10 cellular contexts compared by ENCODE assay signal in the genomic region with DNA sequence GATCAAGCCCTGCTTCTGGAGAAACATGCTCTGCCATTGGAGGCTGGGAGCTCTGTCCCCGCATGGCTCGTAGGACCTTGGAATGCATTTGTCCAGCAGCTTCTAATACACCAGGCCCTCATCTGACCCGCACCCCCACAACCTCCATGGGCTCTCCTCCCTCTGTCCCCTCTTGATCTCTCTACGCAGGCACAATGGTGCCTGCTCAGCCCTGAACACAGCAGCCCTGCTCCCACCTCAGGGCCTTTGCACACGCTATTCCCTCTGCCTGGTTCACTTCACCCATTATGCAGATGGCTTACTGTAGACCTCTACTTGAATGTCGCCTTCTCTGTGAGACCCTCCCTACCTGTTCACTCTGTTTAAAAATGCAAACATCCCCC. TPM values are rescaled to one million over a fixed set of nuclear protein-coding genes. Genes with fewer than 3 reads are reported as not detected.
DNase-seq lines count a peak whose midpoint lies in the region; ATAC-seq and TF ChIP-seq lines count a peak whose summit lies in the region.
"Had no signal": no experiment of that assay in that cellular context is flagged by ENCODE, and none has a peak within 500 bp of the region (broad histone marks: within the 10 kb centered on the region; RNA-seq: fewer than 3 reads in every experiment).

No MANE protein-coding gene starts in this region.

- peak overlapping the region; percentile 83 to 93 (median 92) for H3K27ac Mint-ChIP-seq in CD4-positive, CD25-positive, alpha-beta regulatory T cell
- H3K27ac Mint-ChIP-seq in brain: peak overlapping the region in 3 of 5 experiments; percentile 56 to 94 (median 66)
- H3K27ac Mint-ChIP-seq in osteocyte (ENCODE audit: unreplicated experiment): peak overlapping the region; percentile 82

- no peaks in the 10 kb centered on the region for H3K36me3 Mint-ChIP-seq in CD4-positive, CD25-positive, alpha-beta regulatory T cell
- H3K36me3 Mint-ChIP-seq in brain (no peaks in the 10 kb centered on the region), osteocyte (ENCODE audit: unreplicated experiment) (no peaks in the 10 kb centered on the region)

- H3K4me3 ChIP-seq in CD4-positive, CD25-positive, alpha-beta regulatory T cell (ENCODE audit: low read depth, low read length): peak overlapping the region; percentile 37
- no peak overlapping the region for H3K4me3 ChIP-seq in Karpas-422 (ENCODE audit: low read length)

- no peaks in the 10 kb centered on the region for H3K9me2 ChIP-seq in Karpas-422 (replicated peaks; ENCODE audit: insufficient read depth, low read length)

- H3K36me3 ChIP-seq in CD4-positive, CD25-positive, alpha-beta regulatory T cell (ENCODE audit: control insufficient read depth, insufficient read depth, low read length): no peaks in the 10 kb centered on the region
- H3K36me3 ChIP-seq in Karpas-422 (ENCODE audit: insufficient read depth, low read length): no peaks in the 10 kb centered on the region

- no peaks in the 10 kb centered on the region for H3K27me3 Mint-ChIP-seq in CD4-positive, CD25-positive, alpha-beta regulatory T cell
- H3K27me3 Mint-ChIP-seq in brain (peaks cover 7% of the 10 kb centered on the region), osteocyte (ENCODE audit: unreplicated experiment) (no peaks in the 10 kb centered on the region)

- H3K4me2 ChIP-seq in Karpas-422 (ENCODE audit: low read depth, low read length, poor library complexity, severe bottlenecking): no peak overlapping the region

- H3K9ac ChIP-seq in Karpas-422 (ENCODE audit: low read length): no peak overlapping the region

- DNase-seq in CD4-positive, CD25-positive, alpha-beta regulatory T cell: no peak
- DNase-seq in Karpas-422 (peak; percentile 2), osteocyte (ENCODE audit: extremely low spot score, unreplicated experiment) (no peak), NCI-H2081 treated with DMSO at 0.1 percent for 48 hours (lab: John Stamatoyannopoulos, UW) (no peak)
- DNase-seq: glutamatergic neuron, NCI-H146 had no signal

- H3K27ac ChIP-seq in CD4-positive, CD25-positive, alpha-beta regulatory T cell (ENCODE audit: insufficient read depth, low read length, poor library complexity, severe bottlenecking): no peak overlapping the region
- no peak overlapping the region for H3K27ac ChIP-seq in Karpas-422 (ENCODE audit: low read length)

- peaks cover 18 to 68% (median 41%) of the 10 kb centered on the region in 4 donors for H3K4me1 Mint-ChIP-seq in CD4-positive, CD25-positive, alpha-beta regulatory T cell
- H3K4me1 Mint-ChIP-seq in brain (peaks cover 19% of the 10 kb centered on the region), osteocyte (ENCODE audit: unreplicated experiment) (peaks cover 64% of the 10 kb centered on the region)

- H3K9me3 Mint-ChIP-seq in CD4-positive, CD25-positive, alpha-beta regulatory T cell: peaks cover 0 to 2% (median 0%) of the 10 kb centered on the region in 7 donors
- peaks cover 0 to 7% (median 0%) of the 10 kb centered on the region in 5 experiments for H3K9me3 Mint-ChIP-seq in brain
- no peaks in the 10 kb centered on the region for H3K9me3 Mint-ChIP-seq in osteocyte (ENCODE audit: unreplicated experiment)

- no peak for ATAC-seq in CD4-positive, CD25-positive, alpha-beta regulatory T cell (ENCODE audit: low read depth in 2 of 2)
- ATAC-seq in HG03196 (IDR thresholded peaks at IDR 0.05; ENCODE audit: unreplicated experiment) (no peak), HG03159 (IDR thresholded peaks at IDR 0.05; ENCODE audit: unreplicated experiment) (no peak), HG02610 (IDR thresholded peaks at IDR 0.05; ENCODE audit: unreplicated experiment) (no peak)

- TF ChIP-seq CTCF in brain (conservative IDR thresholded peaks at IDR 0.05): no peak
- no peak for TF ChIP-seq CTCF in osteocyte (IDR thresholded peaks at IDR 0.05)

- no peak overlapping the region for H2AFZ ChIP-seq in Karpas-422 (ENCODE audit: low read length)

- no peaks in the 10 kb centered on the region for H3K79me2 ChIP-seq in Karpas-422 (ENCODE audit: low read length)

- H3K27me3 ChIP-seq in CD4-positive, CD25-positive, alpha-beta regulatory T cell (ENCODE audit: control insufficient read depth, insufficient read depth, low read length): no peaks in the 10 kb centered on the region
- no peaks in the 10 kb centered on the region for H3K27me3 ChIP-seq in Karpas-422 (ENCODE audit: low read length)

- no peaks in the 10 kb centered on the region for H3K9me3 ChIP-seq in CD4-positive, CD25-positive, alpha-beta regulatory T cell (ENCODE audit: control insufficient read depth in 2 of 2, low read length in 2 of 2)
- H3K9me3 ChIP-seq in Karpas-422 (ENCODE audit: low read length): no peaks in the 10 kb centered on the region

- peak overlapping the region in 3 of 4 donors; percentile 44 to 68 (median 66) for H3K4me3 Mint-ChIP-seq in CD4-positive, CD25-positive, alpha-beta regulatory T cell
- peak overlapping the region in 1 of 5 experiments; percentile 13 for H3K4me3 Mint-ChIP-seq in brain
- H3K4me3 Mint-ChIP-seq in osteocyte (ENCODE audit: unreplicated experiment): no peak overlapping the region

- H4K20me1 ChIP-seq in Karpas-422 (ENCODE audit: insufficient read depth, low read depth, low read length): no peaks in the 10 kb centered on the region

- peaks cover 42% of the 10 kb centered on the region for H3K4me1 ChIP-seq in CD4-positive, CD25-positive, alpha-beta regulatory T cell (ENCODE audit: control insufficient read depth, insufficient read depth, low read length, poor library complexity, severe bottlenecking)
- no peaks in the 10 kb centered on the region for H3K4me1 ChIP-seq in Karpas-422 (ENCODE audit: low read length)

RNA-seq across cellular contexts. Expression of gene PTGIS, which starts 27.0 kb away (rescaled TPM):
- total RNA-seq in CD4-positive, CD25-positive, alpha-beta regulatory T cell: not detected
- not detected for polyA plus RNA-seq in CD4-positive, CD25-positive, alpha-beta regulatory T cell
- not detected in 2 replicates for total RNA-seq in Karpas-422 (2014; rRNA removed; shearing (Covaris generic); ENCODE audit: low replicate concordance)
- polyA plus RNA-seq in brain (ENCODE audit: insufficient read depth, low read depth, low replicate concordance): 0.63 TPM
- total RNA-seq in osteocyte: 67.6 and 72.1 TPM in 2 replicates

Comparison
In these comparisons a context has a peak if more than half of its experiments do, and no peak if none do; other contexts are left out.
1. RNA of gene PTGIS, which starts 27.0 kb away (total RNA-seq): 67.6 to 72.1 TPM in osteocyte; not detected in CD4-positive, CD25-positive, alpha-beta regulatory T cell (single experiment) and not detected in Karpas-422; every median in the first group is over 10 times any median in the second.
2. Peak in every context shown above with its lines, with median percentiles within 50 percentile points of each other: H3K27ac Mint-ChIP-seq.